In genomic region chr3:13002398-13003124, GRCh38 we compare ENCODE assay signal across 9 cellular contexts.
DNase-seq lines count a peak whose midpoint lies in the region; ATAC-seq and TF ChIP-seq lines count a peak whose summit lies in the region.
"Had no signal": no experiment of that assay in that cellular context is flagged by ENCODE, and none has a peak within 500 bp of the region (broad histone marks: within the 10 kb centered on the region; RNA-seq: fewer than 3 reads in every experiment).

No MANE protein-coding gene starts in this region.

- intact Hi-C loops in mucosa of descending colon (cut with DNase I, micrococcal nuclease) = no loop called here

- peaks cover 76% of the 10 kb centered on the region for H3K4me1 Mint-ChIP-seq in activated T-cell treated with anti-CD3 and anti-CD28 coated beads, Interleukin-2, amount 50 U/mL, for 72 hours (ENCODE audit: low read depth)
- peaks cover 90% of the 10 kb centered on the region for H3K4me1 Mint-ChIP-seq in stimulated activated naive CD8-positive, alpha-beta T cell treated with anti-CD3 and anti-CD28 coated beads, Interleukin-15, amount 100 ng/mL, for 72 hours

- ATAC-seq in activated T-cell treated with anti-CD3 and anti-CD28 coated beads, Interleukin-2, amount 50 U/mL, for 72 hours (replicated peaks in 1 of 2) = peak; percentile 86
- peak; percentile 46 for ATAC-seq in HG02973 (IDR thresholded peaks at IDR 0.05; ENCODE audit: unreplicated experiment)
- ATAC-seq in stimulated activated naive CD8-positive, alpha-beta T cell treated with anti-CD3 and anti-CD28 coated beads, Interleukin-15, amount 100 ng/mL, for 72 hours = peak; percentile 90
- ATAC-seq in mucosa of descending colon = no peak

- peaks cover 6% of the 10 kb centered on the region in 2 donors for H3K36me3 Mint-ChIP-seq in activated T-cell treated with anti-CD3 and anti-CD28 coated beads, Interleukin-2, amount 50 U/mL, for 72 hours (ENCODE audit: insufficient read depth in 2 of 2)

- peak overlapping the region; percentile 83 for H3K27ac Mint-ChIP-seq in activated T-cell treated with anti-CD3 and anti-CD28 coated beads, Interleukin-2, amount 50 U/mL, for 72 hours
- H3K27ac Mint-ChIP-seq in stimulated activated naive CD8-positive, alpha-beta T cell treated with anti-CD3 and anti-CD28 coated beads, Interleukin-15, amount 100 ng/mL, for 72 hours = no peak overlapping the region

- H3K9me3 Mint-ChIP-seq in activated T-cell treated with anti-CD3 and anti-CD28 coated beads, Interleukin-2, amount 50 U/mL, for 72 hours = no peaks in the 10 kb centered on the region
- no peaks in the 10 kb centered on the region for H3K9me3 Mint-ChIP-seq in stimulated activated naive CD8-positive, alpha-beta T cell treated with anti-CD3 and anti-CD28 coated beads, Interleukin-15, amount 100 ng/mL, for 72 hours

- no peak for DNase-seq in activated T-cell treated with anti-CD3 and anti-CD28 coated beads, Interleukin-2, amount 50 U/mL, for 72 hours
- no peak for DNase-seq in activated T-cell treated with anti-CD3 and anti-CD28 coated beads for 4 hours
- DNase-seq in RPMI8226 = peak; percentile 33
- DNase-seq in stimulated activated naive CD8-positive, alpha-beta T cell treated with anti-CD3 and anti-CD28 coated beads, Interleukin-15, amount 100 ng/mL, for 72 hours = no peak
- no peak for DNase-seq in mucosa of descending colon
- DNase-seq in nucleus accumbens (lab: John Stamatoyannopoulos, UW) = no peak
- no peak for DNase-seq in effector CD4-positive, alpha-beta T cell
- DNase-seq: BE2C had no signal

- H3K36me3 ChIP-seq in mucosa of descending colon (ENCODE audit: low read depth) = no peaks in the 10 kb centered on the region

- H3K4me3 ChIP-seq in mucosa of descending colon = no peak overlapping the region

- H3K9me3 ChIP-seq in mucosa of descending colon = no peaks in the 10 kb centered on the region
- H3K9me3 ChIP-seq: BE2C had no signal

- no peak for TF ChIP-seq CTCF in mucosa of descending colon (IDR thresholded peaks at IDR 0.05)

- no peaks in the 10 kb centered on the region for H3K27me3 Mint-ChIP-seq in activated T-cell treated with anti-CD3 and anti-CD28 coated beads, Interleukin-2, amount 50 U/mL, for 72 hours (ENCODE audit: low read depth)
- no peaks in the 10 kb centered on the region for H3K27me3 Mint-ChIP-seq in stimulated activated naive CD8-positive, alpha-beta T cell treated with anti-CD3 and anti-CD28 coated beads, Interleukin-15, amount 100 ng/mL, for 72 hours

- H3K4me3 Mint-ChIP-seq in activated T-cell treated with anti-CD3 and anti-CD28 coated beads, Interleukin-2, amount 50 U/mL, for 72 hours = peak overlapping the region; percentile 0 to 26
- H3K4me3 Mint-ChIP-seq in stimulated activated naive CD8-positive, alpha-beta T cell treated with anti-CD3 and anti-CD28 coated beads, Interleukin-15, amount 100 ng/mL, for 72 hours = peak overlapping the region; percentile 47 to 61

- peaks cover 13% of the 10 kb centered on the region for H3K4me1 ChIP-seq in mucosa of descending colon (ENCODE audit: low read depth)
- H3K4me1 ChIP-seq: BE2C had no signal
